ENCODE assay signal across 17 cellular contexts in genomic region chr2:88824951-88825350, GRCh38.
DNase-seq lines count a peak whose midpoint lies in the region; TF ChIP-seq lines count a peak whose summit lies in the region.
"Had no signal": no experiment of that assay in that cellular context is flagged by ENCODE, and none has a peak within 500 bp of the region (broad histone marks: within the 10 kb centered on the region; RNA-seq: fewer than 3 reads in every experiment).

No MANE protein-coding gene starts in this region.

- no peaks in the 10 kb centered on the region for H3K36me3 ChIP-seq in mammary epithelial cell (ENCODE audit: insufficient read depth, low read length)
- no peaks in the 10 kb centered on the region for H3K36me3 ChIP-seq in esophagus (ENCODE audit: control insufficient read depth in 2 of 2, insufficient read depth in 2 of 2, low read length in 1 of 2)
- no peaks in the 10 kb centered on the region for H3K36me3 ChIP-seq in suprapubic skin
- H3K36me3 ChIP-seq: HAP-1 had no signal

- WGBS in mammary epithelial cell (ENCODE audit: low coverage, missing lambda C conversion rate): 13% methylated on average over 5 of the region's 6 CpGs
- WGBS in esophagus, 2 donors: 43 to 47% methylated on average over 6 of the region's 6 CpGs
- 60% methylated on average over 6 of the region's 6 CpGs for WGBS in suprapubic skin

- in situ Hi-C loops in mammary epithelial cell (cut with MboI; ENCODE audit: low sequenced_read_pairs in 2 of 2): no loop called here

- no peak overlapping the region for H3K9ac ChIP-seq in mammary epithelial cell (ENCODE audit: insufficient read depth, low read length)

- H3K9me3 Mint-ChIP-seq in MCF 10A (ENCODE audit: unreplicated experiment): no peaks in the 10 kb centered on the region
- H3K9me3 Mint-ChIP-seq: CD4-positive, alpha-beta T cell had no signal

- no peaks in the 10 kb centered on the region for H3K4me1 Mint-ChIP-seq in MCF 10A (ENCODE audit: insufficient read depth, unreplicated experiment)

- no peak for TF ChIP-seq POLR2A in suprapubic skin (IDR thresholded peaks at IDR 0.05)

- DNase-seq in mammary epithelial cell (peak; percentile 23), MCF 10A (ENCODE audit: unreplicated experiment) (no peak), renal cortical epithelial cell (ENCODE audit: low read depth) (peak; percentile 3), suprapubic skin (ENCODE audit: low spot score in 2 of 2) (no peak), pons (ENCODE audit: low spot score) (no peak), DMS 273 treated with DMSO at 0.1 percent for 48 hours (lab: John Stamatoyannopoulos, UW) (no peak)
- DNase-seq: AML-193; Caco-2; CD4-positive, alpha-beta T cell; DMS79 treated with DMSO at 0.1 percent for 48 hours had no signal

- dilution Hi-C loops in mammary epithelial cell (cut with HindIII; ENCODE audit: low sequenced_read_pairs): no loop called here

- no peaks in the 10 kb centered on the region for H3K9me3 ChIP-seq in mammary epithelial cell (replicated peaks; ENCODE audit: insufficient read depth, low read length)
- no peaks in the 10 kb centered on the region for H3K9me3 ChIP-seq in esophagus (ENCODE audit: control insufficient read depth in 2 of 2, insufficient read depth in 1 of 2, low read depth in 1 of 2, low read length in 1 of 2)
- no peaks in the 10 kb centered on the region for H3K9me3 ChIP-seq in suprapubic skin
- H3K9me3 ChIP-seq: A549, Caco-2, HAP-1 had no signal

- no peaks in the 10 kb centered on the region for H3K36me3 Mint-ChIP-seq in MCF 10A (ENCODE audit: insufficient read depth, unreplicated experiment)

- no peaks in the 10 kb centered on the region for H4K20me1 ChIP-seq in mammary epithelial cell (ENCODE audit: insufficient read depth, low read length)

- CTCF ChIA-PET in mammary epithelial cell (lab: Charles Lee; ENCODE audit: low non-redundant PET) (no interaction called here), MCF 10A (lab: Yijun Ruan, JAX) (no interaction called here)

- H3K4me3 ChIP-seq in mammary epithelial cell (replicated peaks in 1 of 3; ENCODE audit: insufficient read depth in 1 of 3, low read depth in 2 of 3, low read length in 3 of 3) (no peak overlapping the region), esophagus (ENCODE audit: low read depth in 1 of 2, low read length in 2 of 2) (peak overlapping the region; percentile 21 to 31), suprapubic skin (no peak overlapping the region)
- H3K4me3 ChIP-seq: A549, GM12878, HAP-1 had no signal

- H3K27me3 ChIP-seq in mammary epithelial cell (ENCODE audit: insufficient read depth, low read length) (no peaks in the 10 kb centered on the region), esophagus (ENCODE audit: control insufficient read depth in 1 of 2, insufficient read depth in 2 of 2, low read length in 2 of 2) (no peaks in the 10 kb centered on the region), suprapubic skin (peaks cover 6% of the 10 kb centered on the region)

- POLR2A ChIA-PET in MCF 10A (lab: Yijun Ruan, JAX): no interaction called here

- BruUV-seq in mammary epithelial cell (replicated peaks; lab: Mats Ljungman, UMichigan) (no TSS peak), MCF 10A (replicated peaks; lab: Mats Ljungman, UMichigan) (no TSS peak)

- H3K27ac Mint-ChIP-seq in MCF 10A (ENCODE audit: low read depth, unreplicated experiment): no peak overlapping the region
- H3K27ac Mint-ChIP-seq: CD4-positive, alpha-beta T cell had no signal

- no peak overlapping the region for H2AFZ ChIP-seq in mammary epithelial cell (ENCODE audit: low read depth, low read length)

- no peak for TF ChIP-seq EP300 in suprapubic skin (IDR thresholded peaks at IDR 0.05)

- H3K4me3 Mint-ChIP-seq in MCF 10A (ENCODE audit: unreplicated experiment): no peak overlapping the region
- H3K4me3 Mint-ChIP-seq: CD4-positive, alpha-beta T cell had no signal

- TF ChIP-seq CTCF in mammary epithelial cell (conservative IDR thresholded peaks at IDR 0.05 in 1 of 2, IDR thresholded peaks at IDR 0.05 in 1 of 2; ENCODE audit: extremely low read depth in 1 of 2, insufficient read depth in 1 of 2, low read depth in 1 of 2, low read length in 2 of 2) (no peak), MCF 10A (IDR thresholded peaks at IDR 0.05; ENCODE audit: unreplicated experiment) (no peak), suprapubic skin (IDR thresholded peaks at IDR 0.05) (no peak)

- H3K27ac ChIP-seq in mammary epithelial cell (ENCODE audit: insufficient read depth, low read depth, low read length): no peak overlapping the region
- H3K27ac ChIP-seq in esophagus (ENCODE audit: low read depth in 2 of 2, low read length in 1 of 2): peak overlapping the region; percentile 92 to 93
- no peak overlapping the region for H3K27ac ChIP-seq in suprapubic skin
- H3K27ac ChIP-seq: 22Rv1, A549, C4-2B, HL-60 had no signal

- intact Hi-C loops in mammary epithelial cell (cut with micrococcal nuclease): no loop called here
- intact Hi-C loops in MCF 10A (cut with micrococcal nuclease): no loop called here

- H3K79me2 ChIP-seq in mammary epithelial cell (ENCODE audit: insufficient read depth, low read length): no peaks in the 10 kb centered on the region

- H3K4me1 ChIP-seq in mammary epithelial cell (ENCODE audit: insufficient read depth, low read length) (peaks cover 2% of the 10 kb centered on the region), esophagus (ENCODE audit: control insufficient read depth in 2 of 2, insufficient read depth in 2 of 2, low read length in 1 of 2) (peaks cover 0 to 4% of the 10 kb centered on the region in 2 donors), suprapubic skin (no peaks in the 10 kb centered on the region)
- H3K4me1 ChIP-seq: A549, Caco-2, HAP-1 had no signal

- no peak overlapping the region for H3K4me2 ChIP-seq in mammary epithelial cell (ENCODE audit: insufficient read depth, low read depth, low read length)
- H3K4me2 ChIP-seq: A549 had no signal

- peaks cover 13% of the 10 kb centered on the region for H3K27me3 Mint-ChIP-seq in MCF 10A (ENCODE audit: insufficient read depth, unreplicated experiment)

Comparison
In these comparisons a context has a peak if more than half of its experiments do, and no peak if none do; other contexts are left out.
1. DNase-seq: peak in mammary epithelial cell (single experiment) and renal cortical epithelial cell (single experiment); none in MCF 10A (single experiment), suprapubic skin (0 of 2), pons (single experiment) and DMS 273 treated with DMSO at 0.1 percent for 48 hours (single experiment).
2. H3K27ac ChIP-seq: peak in esophagus (2 of 2); none in mammary epithelial cell (single experiment) and suprapubic skin (single experiment).
3. H3K4me3 ChIP-seq: peak in esophagus (2 of 2); none in mammary epithelial cell (0 of 3) and suprapubic skin (single experiment).